Comparison of ENCODE assay signal across 23 cellular contexts in genomic region chr2:10253596-10254372, GRCh38. TPM values are rescaled to one million over a fixed set of nuclear protein-coding genes. Genes with fewer than 3 reads are reported as not detected.
DNase-seq lines count a peak whose midpoint lies in the region; ATAC-seq, FAIRE-seq and TF ChIP-seq lines count a peak whose summit lies in the region.
"Had no signal": no experiment of that assay in that cellular context is flagged by ENCODE, and none has a peak within 500 bp of the region (broad histone marks: within the 10 kb centered on the region; RNA-seq: fewer than 3 reads in every experiment).

No MANE protein-coding gene starts in this region.

- H3K9me3 ChIP-seq in right cardiac atrium (ENCODE audit: control insufficient read depth, low read length) (no peaks in the 10 kb centered on the region), RWPE2 (ENCODE audit: severe bottlenecking) (peaks cover 11% of the 10 kb centered on the region), small intestine (ENCODE audit: control insufficient read depth, low read depth) (no peaks in the 10 kb centered on the region)
- H3K9me3 ChIP-seq: ovary, right lobe of liver had no signal

- no peaks in the 10 kb centered on the region for H3K4me1 ChIP-seq in right cardiac atrium (ENCODE audit: control insufficient read depth, insufficient read depth, low read length)
- no peaks in the 10 kb centered on the region for H3K4me1 ChIP-seq in RWPE2 (ENCODE audit: insufficient read depth, poor library complexity, severe bottlenecking)
- H3K4me1 ChIP-seq in small intestine (ENCODE audit: control insufficient read depth in 2 of 2, insufficient read depth in 1 of 2, low read depth in 1 of 2, low read length in 1 of 2), result no peaks in the 10 kb centered on the region
- H3K4me1 ChIP-seq: right lobe of liver, suprapubic skin had no signal

- FAIRE-seq in small intestine (lab: Jason Lieb, UNC), result no peak
- FAIRE-seq: astrocyte had no signal

- H3K4me3 ChIP-seq in right cardiac atrium (ENCODE audit: low read length), result no peak overlapping the region
- no peak overlapping the region for H3K4me3 ChIP-seq in RWPE2 (ENCODE audit: severe bottlenecking)
- H3K4me3 ChIP-seq in small intestine (ENCODE audit: low read depth in 1 of 2, low read length in 2 of 2), result no peak overlapping the region
- H3K4me3 ChIP-seq: lung, ovary, right lobe of liver, suprapubic skin had no signal

- no peaks in the 10 kb centered on the region for H3K27me3 ChIP-seq in right cardiac atrium (ENCODE audit: control insufficient read depth, insufficient read depth)
- no peaks in the 10 kb centered on the region for H3K27me3 ChIP-seq in RWPE2 (ENCODE audit: insufficient read depth, poor library complexity, severe bottlenecking)
- no peaks in the 10 kb centered on the region for H3K27me3 ChIP-seq in small intestine (ENCODE audit: control insufficient read depth in 2 of 2, insufficient read depth in 2 of 2, low read length in 2 of 2)
- H3K27me3 ChIP-seq: ovary, right lobe of liver, suprapubic skin had no signal

- no peaks in the 10 kb centered on the region for H3K36me3 ChIP-seq in RWPE2 (ENCODE audit: low read depth)
- no peaks in the 10 kb centered on the region for H3K36me3 ChIP-seq in small intestine (ENCODE audit: control insufficient read depth in 2 of 2, insufficient read depth in 2 of 2, low read length in 2 of 2)
- H3K36me3 ChIP-seq: ovary, right lobe of liver, suprapubic skin had no signal

- TF ChIP-seq CTCF in RWPE2 (IDR thresholded peaks at IDR 0.05; ENCODE audit: poor library complexity, severe bottlenecking), result no peak

- H3K27ac ChIP-seq in right cardiac atrium (ENCODE audit: low read length) (no peak overlapping the region), RWPE2 (ENCODE audit: poor library complexity, severe bottlenecking) (no peak overlapping the region), small intestine (ENCODE audit: low read depth in 1 of 2, low read length in 1 of 2) (no peak overlapping the region)
- H3K27ac ChIP-seq: C4-2B, ovary, right lobe of liver, suprapubic skin had no signal

- ATAC-seq in Right ventricle myocardium superior (ENCODE audit: poor library complexity) (no peak), right cardiac atrium (no peak), RWPE2 (ENCODE audit: low read depth) (no peak), GM21786 (IDR thresholded peaks at IDR 0.05; ENCODE audit: unreplicated experiment) (no peak), left lobe of liver (no peak)
- ATAC-seq: activated CD4-positive, CD25-positive, alpha-beta regulatory T cell treated with anti-CD3 and anti-CD28 coated beads, Interleukin-2, amount 50 U/mL, for 24 hours; right lobe of liver; stimulated activated effector memory CD8-positive, alpha-beta T cell treated with anti-CD3 and anti-CD28 coated beads, Interleukin-12 subunit alpha, Interleukin-12 subunit beta, amount 100 ng/mL, for 72 hours had no signal

- WGBS in right cardiac atrium, result 85% methylated on average over 18 of the region's 18 CpGs
- 73 to 79% (median 78%) methylated on average over 18 of the region's 18 CpGs for WGBS in small intestine, 3 donors

- DNase-seq in Right ventricle myocardium superior, result peak; percentile 7
- DNase-seq in right cardiac atrium, result no peak
- peak; percentile 55 for DNase-seq in RWPE2 (ENCODE audit: low spot score)
- DNase-seq in islet precursor cell, result peak; percentile 65
- DNase-seq in small intestine, result peak; percentile 30
- no peak for DNase-seq in left lobe of liver (ENCODE audit: low spot score)
- DNase-seq in ecto neural progenitor cell (ENCODE audit: low spot score), result no peak
- DNase-seq: activated T-cell treated with anti-CD3 and anti-CD28 coated beads, Interleukin-2, amount 50 U/mL, for 48 hours; cerebellar nuclear complex; GF-D8; KG1; MV-4-11; NCI-H187; NK-92 treated with Interleukin-12 subunit alpha and Interleukin-12 subunit beta, amount 100 ng/mL, for 24 hours; ovary had no signal

- intact Hi-C loops in Right ventricle myocardium superior (cut with DNase I) (no loop called here), right cardiac atrium (cut with DNase I) (no loop called here)

RNA-seq across cellular contexts. Expression of gene HPCAL1, which starts 48.9 kb away (rescaled TPM):
- total RNA-seq in Right ventricle myocardium superior (34.3 TPM), right cardiac atrium (10 to 100 TPM; 18.5 to 32.2 (median 24.2) TPM), left lobe of liver (27.5 TPM)
- polyA plus RNA-seq in right cardiac atrium (32.0 TPM), small intestine (100 to 1,000 TPM in 1 of 3 donors, 10 to 100 TPM in 2; 82.3 to 142 (median 98.4) TPM)

Comparison
In these comparisons a context has a peak if more than half of its experiments do, and no peak if none do; other contexts are left out.
1. DNase-seq: peak in Right ventricle myocardium superior (single experiment), RWPE2 (single experiment), islet precursor cell (single experiment) and small intestine (single experiment); none in right cardiac atrium (0 of 3), left lobe of liver (single experiment) and ecto neural progenitor cell (single experiment).